29 cellular contexts compared by ENCODE assay signal in the genomic region with DNA sequence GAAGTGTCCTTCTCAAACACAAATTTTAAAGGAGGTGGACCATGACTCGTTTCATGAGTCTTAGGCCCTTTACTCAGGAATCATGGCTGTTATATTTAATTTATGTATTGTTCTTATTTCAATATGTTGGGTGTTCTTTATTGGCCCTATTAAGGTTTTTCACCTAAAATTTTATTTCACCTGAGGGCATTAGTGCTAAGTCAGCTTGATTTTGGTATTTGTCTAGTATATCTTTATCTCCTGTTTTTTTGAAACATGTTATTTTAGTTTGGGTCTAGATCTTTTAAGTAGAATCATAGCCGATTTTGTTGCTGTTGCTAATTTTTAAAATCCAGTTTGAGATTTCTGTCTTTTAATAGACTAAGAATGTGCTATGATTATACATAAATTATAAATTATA.
"Had no signal": no experiment of that assay in that cellular context is flagged by ENCODE, and none has a peak within 500 bp of the region (broad histone marks: within the 10 kb centered on the region; RNA-seq: fewer than 3 reads in every experiment).

No MANE protein-coding gene starts in this region.

- H2AFZ ChIP-seq: parathyroid adenoma had no signal

- H3K4me3 ChIP-seq: psoas muscle, skin epidermis, smooth muscle cell, spleen, suprapubic skin, testis, tibial artery, transverse colon, upper lobe of right lung, uterus had no signal

- H3K9me3 ChIP-seq: neutrophil, psoas muscle, spleen, suprapubic skin, testis, tibial artery, transverse colon, upper lobe of right lung, uterus had no signal

- H3K4me1 ChIP-seq: parathyroid adenoma, psoas muscle, spleen, suprapubic skin, testis, tibial artery, transverse colon, upper lobe of right lung, uterus had no signal

- H3K27me3 ChIP-seq: neutrophil, spleen, suprapubic skin, testis, tibial artery, transverse colon, upper lobe of right lung, uterus had no signal

- H3K36me3 ChIP-seq: neutrophil, spleen, suprapubic skin, tibial artery, transverse colon, upper lobe of right lung, uterus had no signal

- H3K4me2 ChIP-seq: smooth muscle cell had no signal

- H3K9ac ChIP-seq: parathyroid adenoma had no signal

- ATAC-seq: naive thymus-derived CD8-positive, alpha-beta T cell; natural killer cell treated with Interleukin-12 subunit alpha and Interleukin-12 subunit beta and Interleukin-15 and Interleukin-18, amount 100 ng/mL, for 72 hours; psoas muscle; right cardiac atrium; sciatic nerve; stimulated activated memory B cell treated with anti-CD40 and anti-IgM and Interleukin-4, amounts not matched to agents 10 μg/mL and 1 μg/mL and 100 μg/mL, for 72 hours; stimulated activated naive CD8-positive, alpha-beta T cell treated with anti-CD3 and anti-CD28 coated beads, Interleukin-15, amount 100 ng/mL, for 72 hours; stimulated activated naive CD8-positive, alpha-beta T cell treated with anti-CD3 and anti-CD28 coated beads, Interleukin-15, Interleukin-2, amounts not matched to agents 100 U/mL and 50 U/mL, for 24 hours; upper lobe of right lung had no signal

- H3K27ac ChIP-seq: neutrophil, parathyroid adenoma, psoas muscle, skin epidermis, spleen, suprapubic skin, testis, tibial artery, transverse colon, upper lobe of right lung, uterus had no signal

- DNase-seq: naive thymus-derived CD8-positive, alpha-beta T cell; nephron progenitor cell; nucleus accumbens; posterior cingulate gyrus; psoas muscle; right cardiac atrium; spleen; stimulated activated CD4-positive, alpha-beta T cell treated with anti-CD3 and anti-CD28 coated beads, Interleukin-12 subunit alpha, Interleukin-12 subunit beta, amount 100 ng/mL, for 4 hours; stimulated activated CD4-positive, alpha-beta T cell treated with anti-CD3 and anti-CD28 coated beads, Interleukin-1b, Interleukin-23, amount 100 ng/mL, for 48 hours; stimulated activated CD4-positive, alpha-beta T cell treated with anti-CD3 and anti-CD28 coated beads, Interleukin-4, amount 100 ng/mL, for 1 hour; stimulated activated CD4-positive, alpha-beta T cell treated with anti-CD3 and anti-CD28 coated beads, Interleukin-4, amount 100 ng/mL, for 4 hours; stimulated activated CD8-positive, alpha-beta memory T cell treated with anti-CD3 and anti-CD28 coated beads, Interleukin-4, amount 100 ng/mL, for 48 hours; stimulated activated naive CD4-positive, alpha-beta T cell; stimulated activated naive CD8-positive, alpha-beta T cell treated with anti-CD3 and anti-CD28 coated beads, Interleukin-15, amount 100 ng/mL, for 72 hours; stimulated activated naive CD8-positive, alpha-beta T cell treated with anti-CD3 and anti-CD28 coated beads, Interleukin-15, Interleukin-2, amounts not matched to agents 100 U/mL and 50 U/mL, for 24 hours; substantia nigra; testis; tibial artery; transverse colon; upper lobe of right lung; uterus had no signal

- H3K79me2 ChIP-seq: parathyroid adenoma had no signal
